Comparison of ENCODE assay signal across 1 cellular context in genomic region chr1:59556802-59557548, GRCh38.
TF ChIP-seq lines count a peak whose summit lies in the region.

No MANE protein-coding gene starts in this region.

TF ChIP-seq in HepG2, 621 proteins besides CTCF, POLR2A, EP300 and RAD21 (continued from another document and continues in another):
- TF ChIP-seq KLF6 (CRISPR knock-in tag; IDR thresholded peaks at IDR 0.05) (no peak; the same call in 1 of the 2 replicates), MLXIP (CRISPR knock-in tag; IDR thresholded peaks at IDR 0.05; ENCODE audit: borderline replicate concordance) (no peak), SMAD3 (CRISPR knock-in tag; IDR thresholded peaks at IDR 0.05) (peak; percentile 70), AKNA (CRISPR knock-in tag; IDR thresholded peaks at IDR 0.05; ENCODE audit: borderline replicate concordance) (no peak), ZNF747 (CRISPR knock-in tag; IDR thresholded peaks at IDR 0.05; ENCODE audit: borderline replicate concordance) (peak; percentile 63; the same call in 1 of the 2 replicates), FLYWCH1 (CRISPR knock-in tag; IDR thresholded peaks at IDR 0.05) (no peak), ZNF746 (CRISPR knock-in tag; IDR thresholded peaks at IDR 0.05) (peak; percentile 87; the same call in 1 of the 2 replicates), ZNF496 (CRISPR knock-in tag; IDR thresholded peaks at IDR 0.05; ENCODE audit: insufficient replicate concordance) (no peak), ZNF547 (CRISPR knock-in tag; IDR thresholded peaks at IDR 0.05) (peak; percentile 64; the same call in 1 of the 2 replicates), ARID4A (CRISPR knock-in tag; IDR thresholded peaks at IDR 0.05; ENCODE audit: borderline replicate concordance) (peak; percentile 39; the same call in 1 of the 2 replicates), NRL (CRISPR knock-in tag; IDR thresholded peaks at IDR 0.05; ENCODE audit: borderline replicate concordance) (no peak), SKI (IDR thresholded peaks at IDR 0.05; ENCODE audit: partially characterized antibody) (peak; percentile 92), NFYC (CRISPR knock-in tag; IDR thresholded peaks at IDR 0.05) (peak; percentile 41; the same call in 1 of the 2 replicates), IKZF5 (CRISPR knock-in tag; IDR thresholded peaks at IDR 0.05) (peak; percentile 93; the same call in 1 of the 2 replicates), ATF6 (CRISPR knock-in tag; conservative IDR thresholded peaks at IDR 0.05) (no peak), MED13 (CRISPR knock-in tag; IDR thresholded peaks at IDR 0.05) (peak; percentile 94), SMYD3 (CRISPR knock-in tag; IDR thresholded peaks at IDR 0.05) (peak; percentile 95), FOXK1 (CRISPR knock-in tag; IDR thresholded peaks at IDR 0.05; ENCODE audit: borderline replicate concordance, low read depth) (peak; percentile 90), HINFP (CRISPR knock-in tag; IDR thresholded peaks at IDR 0.05; ENCODE audit: low read depth) (no peak), CSRNP1 (CRISPR knock-in tag; IDR thresholded peaks at IDR 0.05) (peak; percentile 85), ZGPAT (CRISPR knock-in tag; IDR thresholded peaks at IDR 0.05) (peak; percentile 98), ZNF276 (CRISPR knock-in tag; IDR thresholded peaks at IDR 0.05; ENCODE audit: low read depth) (peak; percentile 43; the same call in 1 of the 2 replicates), STAG1 (CRISPR knock-in tag; IDR thresholded peaks at IDR 0.05) (peak; percentile 42), FOXP1 (IDR thresholded peaks at IDR 0.05) (0 out of 2 replicates have a peak, but pooled peaks have one; percentile 39), FOXP1 (CRISPR knock-in tag; IDR thresholded peaks at IDR 0.05) (peak; percentile 88), HNF4G (IDR thresholded peaks at IDR 0.05; ENCODE audit: borderline replicate concordance, low read depth, low read length) (peak; percentile 76), HNF4G (CRISPR knock-in tag; IDR thresholded peaks at IDR 0.05; ENCODE audit: borderline replicate concordance, low read depth) (0 out of 2 replicates have a peak, but pooled peaks have one; percentile 21), GRHL1 (CRISPR knock-in tag; conservative IDR thresholded peaks at IDR 0.05) (no peak), CEBPG (CRISPR knock-in tag; IDR thresholded peaks at IDR 0.05) (peak; percentile 55)
